12 cellular contexts compared by ENCODE assay signal in genomic region chr1:2534775-2535387, GRCh38. TPM values are rescaled to one million over a fixed set of nuclear protein-coding genes. Genes with fewer than 3 reads are reported as not detected.
DNase-seq lines count a peak whose midpoint lies in the region; ATAC-seq and TF ChIP-seq lines count a peak whose summit lies in the region.
"Had no signal": no experiment of that assay in that cellular context is flagged by ENCODE, and none has a peak within 500 bp of the region (broad histone marks: within the 10 kb centered on the region; RNA-seq: fewer than 3 reads in every experiment).

No MANE protein-coding gene starts in this region.

- intact Hi-C loops in ascending aorta (cut with DNase I) (no loop called here), left ventricle myocardium inferior (cut with micrococcal nuclease) (no loop called here)

- H3K9me3 ChIP-seq in ascending aorta (no peaks in the 10 kb centered on the region), MG63 (no peaks in the 10 kb centered on the region), left ventricle myocardium inferior (replicated peaks) (no peaks in the 10 kb centered on the region)

- peak; percentile 51 for DNase-seq in GM03348 (ENCODE audit: low spot score)
- DNase-seq in NCI-H2196 treated with DMSO at 0.1 percent for 48 hours (lab: John Stamatoyannopoulos, UW; ENCODE audit: unreplicated experiment) = peak; percentile 66
- peak; percentile 96 for DNase-seq in epithelial cell of esophagus (ENCODE audit: low read depth)
- peak; percentile 80 for DNase-seq in renal cortical epithelial cell (ENCODE audit: low read depth)
- DNase-seq in ascending aorta (ENCODE audit: low spot score in 2 of 2) = no peak
- no peak for DNase-seq in MG63
- DNase-seq in left ventricle myocardium inferior = no peak
- DNase-seq: activated effector memory CD4-positive, alpha-beta T cell treated with anti-CD3 and anti-CD28 coated beads, Interleukin-2, amount 50 U/mL, for 16 hours; effector CD8-positive, alpha-beta T cell had no signal

- TF ChIP-seq CTCF in epithelial cell of esophagus (IDR thresholded peaks at IDR 0.05; ENCODE audit: insufficient read depth, low read depth, low read length, missing control alignments) = no peak
- TF ChIP-seq CTCF in ascending aorta (IDR thresholded peaks at IDR 0.05) = no peak
- TF ChIP-seq CTCF in left ventricle myocardium inferior (IDR thresholded peaks at IDR 0.05; ENCODE audit: borderline replicate concordance) = no peak

- TF ChIP-seq POLR2A in GM18505 (IDR thresholded peaks at IDR 0.05; ENCODE audit: borderline replicate concordance, extremely low read depth, insufficient read depth, insufficient read length) = no peak

- no peak overlapping the region for H3K4me3 ChIP-seq in epithelial cell of esophagus (ENCODE audit: low read length)
- no peak overlapping the region for H3K4me3 ChIP-seq in ascending aorta
- no peak overlapping the region for H3K4me3 ChIP-seq in MG63
- H3K4me3 ChIP-seq in left ventricle myocardium inferior = no peak overlapping the region

- ATAC-seq in GM18505 (IDR thresholded peaks at IDR 0.05; ENCODE audit: unreplicated experiment) = no peak
- ATAC-seq: left lobe of liver; stimulated activated effector memory CD8-positive, alpha-beta T cell treated with anti-CD3 and anti-CD28 coated beads, Interleukin-12 subunit alpha, Interleukin-12 subunit beta, amount 100 ng/mL, for 72 hours had no signal

- H3K36me3 ChIP-seq in ascending aorta = no peaks in the 10 kb centered on the region
- no peaks in the 10 kb centered on the region for H3K36me3 ChIP-seq in MG63
- no peaks in the 10 kb centered on the region for H3K36me3 ChIP-seq in left ventricle myocardium inferior

- peaks cover 14 to 20% of the 10 kb centered on the region in 2 donors for H3K4me1 ChIP-seq in ascending aorta
- peaks cover 36% of the 10 kb centered on the region for H3K4me1 ChIP-seq in left ventricle myocardium inferior

- H3K27me3 ChIP-seq in ascending aorta = no peaks in the 10 kb centered on the region
- H3K27me3 ChIP-seq in MG63 = no peaks in the 10 kb centered on the region
- H3K27me3 ChIP-seq in left ventricle myocardium inferior (ENCODE audit: low read depth) = peaks cover 78% of the 10 kb centered on the region

- no peak overlapping the region for H3K27ac ChIP-seq in ascending aorta
- H3K27ac ChIP-seq in left ventricle myocardium inferior (replicated peaks) = no peak overlapping the region

RNA-seq across cellular contexts. Expression of gene HES5, which starts 4.8 kb away (rescaled TPM):
- total RNA-seq in renal cortical epithelial cell (not detected in 2 replicates), ascending aorta (not detected), left ventricle myocardium inferior (0.63 TPM)
- not detected in 2 replicates for total RNA-seq in MG63 (2014; rRNA removed; shearing (Covaris generic); ENCODE audit: low replicate concordance)

RNA-seq across cellular contexts. Expression of gene PANK4, which starts 8.5 kb away (rescaled TPM):
- total RNA-seq in renal cortical epithelial cell = 14.6 and 20.3 TPM in 2 replicates
- total RNA-seq in ascending aorta = 80.5 TPM
- total RNA-seq in MG63 (2014; rRNA removed; shearing (Covaris generic); ENCODE audit: low replicate concordance) = 16.6 and 17.3 TPM in 2 replicates
- total RNA-seq in left ventricle myocardium inferior = 42.8 TPM

RNA-seq across cellular contexts. Expression of gene TNFRSF14, which starts 21.3 kb away (rescaled TPM):
- total RNA-seq in renal cortical epithelial cell (17.6 and 19.8 TPM in 2 replicates), ascending aorta (141 TPM), left ventricle myocardium inferior (13.7 TPM)
- total RNA-seq in MG63 (2014; rRNA removed; shearing (Covaris generic); ENCODE audit: low replicate concordance) = 0.15 and 4.5 TPM in 2 replicates

RNA-seq across cellular contexts. Expression of gene PRXL2B, which starts 51.7 kb away (rescaled TPM):
- total RNA-seq in renal cortical epithelial cell (21.0 and 27.1 TPM in 2 replicates), ascending aorta (20.1 TPM), left ventricle myocardium inferior (8.2 TPM)
- 9.6 and 12.3 TPM in 2 replicates for total RNA-seq in MG63 (2014; rRNA removed; shearing (Covaris generic); ENCODE audit: low replicate concordance)

RNA-seq across cellular contexts. Expression of gene PLCH2, which starts 58.8 kb away (rescaled TPM):
- 0.05 and 0.17 TPM in 2 replicates for total RNA-seq in renal cortical epithelial cell
- total RNA-seq in ascending aorta = not detected
- total RNA-seq in MG63 (2014; rRNA removed; shearing (Covaris generic); ENCODE audit: low replicate concordance) = not detected in 2 replicates
- total RNA-seq in left ventricle myocardium inferior = 0.16 TPM

Comparison
In these comparisons a context has a peak if more than half of its experiments do, and no peak if none do; other contexts are left out.
1. DNase-seq: peak in GM03348 (single experiment), NCI-H2196 treated with DMSO at 0.1 percent for 48 hours (single experiment), epithelial cell of esophagus (single experiment) and renal cortical epithelial cell (single experiment); none in ascending aorta (0 of 2), MG63 (single experiment) and left ventricle myocardium inferior (single experiment).